ENCODE assay signal across 7 cellular contexts in genomic region chr12:57888407-57889157, GRCh38. TPM values are rescaled to one million over a fixed set of nuclear protein-coding genes. Genes with fewer than 3 reads are reported as not detected.
A peak's percentile ranks its signal among the peaks of the same experiment; 100 is the strongest.
DNase-seq lines count a peak whose midpoint lies in the region; ATAC-seq and TF ChIP-seq lines count a peak whose summit lies in the region.

No MANE protein-coding gene starts in this region.

- DNase-seq in HCEC 1CT (peak; percentile 71), NCI-H345 treated with DMSO at 0.1 percent for 48 hours (lab: John Stamatoyannopoulos, UW; ENCODE audit: unreplicated experiment) (peak; percentile 66), amygdala (lab: John Stamatoyannopoulos, UW) (peak in 50 of 56 donors; percentile 19 to 78 (median 55)), spleen (no peak), NCI-H446 (lab: John Stamatoyannopoulos, UW) (no peak)

- no peak for TF ChIP-seq CTCF in spleen (IDR thresholded peaks at IDR 0.05 in 8 of 11, conservative IDR thresholded peaks at IDR 0.05 in 3 of 11)

- no peak for TF ChIP-seq POLR2A in spleen (IDR thresholded peaks at IDR 0.05)

- intact Hi-C loops in spleen (cut with DNase I; ENCODE audit: low total_unique reads): no loop called here

- H3K27me3 ChIP-seq in iPS-20b (ENCODE audit: insufficient read depth, low read length) (peaks cover 17% of the 10 kb centered on the region; the same call in 1 of the 2 replicates), spleen (replicated peaks in 1 of 7) (peaks cover 0 to 7% (median 0%) of the 10 kb centered on the region in 7 donors)

- H3K27ac ChIP-seq in iPS-20b (ENCODE audit: low read length): no peak overlapping the region
- H3K27ac ChIP-seq in spleen: peak overlapping the region in 7 of 8 donors; percentile 48 to 79 (median 63)

- H3K36me3 ChIP-seq in iPS-20b (ENCODE audit: insufficient read depth, low read depth, low read length) (no peaks in the 10 kb centered on the region), spleen (no peaks in the 10 kb centered on the region)

- H3K9me3 ChIP-seq in iPS-20b (ENCODE audit: insufficient read depth, low read depth, low read length) (0 out of 2 replicates have a peak, but pooled peaks cover 4% of the 10 kb centered on the region), spleen (peaks cover 0 to 18% (median 14%) of the 10 kb centered on the region in 8 donors)

- peak overlapping the region; percentile 39; the same call in 1 of the 2 replicates for H3K9ac ChIP-seq in iPS-20b (ENCODE audit: low read depth, low read length)

- WGBS in spleen, 5 donors: 46 to 56% (median 53%) methylated on average over 15 of the region's 15 CpGs

- H3K4me1 ChIP-seq in iPS-20b (ENCODE audit: insufficient read depth, low read length) (peaks cover 21% of the 10 kb centered on the region), spleen (peaks cover 0 to 29% (median 17%) of the 10 kb centered on the region in 6 donors)

- H3K4me3 ChIP-seq in iPS-20b (ENCODE audit: low read length) (peak overlapping the region; percentile 34; the same call in 1 of the 2 replicates), spleen (no peak overlapping the region)

- ATAC-seq in GM21423 (IDR thresholded peaks at IDR 0.05; ENCODE audit: unreplicated experiment): no peak

RNA-seq across cellular contexts. Expression of gene CTDSP2, which starts 42.1 kb away (rescaled TPM):
- total RNA-seq in spleen: 100 to 1,000 TPM; 140 to 203 (median 181) TPM
- polyA plus RNA-seq in spleen: 10 to 100 TPM; 22.2 to 43.5 (median 23.8) TPM

RNA-seq across cellular contexts. Expression of gene ATP23, which starts 52.8 kb away (rescaled TPM):
- 1 to 10 TPM; 2.5 to 8.5 (median 4.9) TPM for total RNA-seq in spleen
- 10 to 100 TPM in 1 of 3 donors, 1 to 10 TPM in 2; 3.5 to 11.8 (median 9.3) TPM for polyA plus RNA-seq in spleen

Comparison
In these comparisons a context has a peak if more than half of its experiments do, and no peak if none do; other contexts are left out.
1. DNase-seq: peak in HCEC 1CT (single experiment), NCI-H345 treated with DMSO at 0.1 percent for 48 hours (single experiment) and amygdala (50 of 56); none in spleen (single experiment) and NCI-H446 (0 of 2).